ENCODE assay signal across 1 cellular context in genomic region chr1:111283838-111284237, GRCh38.
TF ChIP-seq lines count a peak whose summit lies in the region.

No MANE protein-coding gene starts in this region.

TF ChIP-seq in HepG2, 621 proteins besides CTCF, POLR2A, EP300 and RAD21:
- TF ChIP-seq HNF1A (IDR thresholded peaks at IDR 0.05; ENCODE audit: low read depth) = 0 out of 2 replicates have a peak, but pooled peaks have one; percentile 31
- no peak for TF ChIP-seq HNF1A (CRISPR knock-in tag; IDR thresholded peaks at IDR 0.05; ENCODE audit: borderline replicate concordance)
- 0 out of 2 replicates have a peak, but pooled peaks have one; percentile 23 for TF ChIP-seq RARA (CRISPR knock-in tag; IDR thresholded peaks at IDR 0.05)
- TF ChIP-seq ZFAT (CRISPR knock-in tag; conservative IDR thresholded peaks at IDR 0.05) = no peak
- no peak for TF ChIP-seq PHF20 (CRISPR knock-in tag; IDR thresholded peaks at IDR 0.05)
- TF ChIP-seq TFAP4 (IDR thresholded peaks at IDR 0.05; ENCODE audit: borderline replicate concordance, low read depth) = peak; percentile 64; the same call in 1 of the 2 replicates
- no peak for TF ChIP-seq KLF13 (CRISPR knock-in tag; IDR thresholded peaks at IDR 0.05)
- TF ChIP-seq FIP1L1 (IDR thresholded peaks at IDR 0.05; ENCODE audit: borderline replicate concordance, insufficient read depth, low read depth, low read length) = no peak
